Comparison of ENCODE assay signal across 15 cellular contexts in genomic region chr2:36609507-36609906, GRCh38. TPM values are rescaled to one million over a fixed set of nuclear protein-coding genes. Genes with fewer than 3 reads are reported as not detected.
A peak's percentile ranks its signal among the peaks of the same experiment; 100 is the strongest.
DNase-seq lines count a peak whose midpoint lies in the region; ATAC-seq lines count a peak whose summit lies in the region.
"Had no signal": no experiment of that assay in that cellular context is flagged by ENCODE, and none has a peak within 500 bp of the region (broad histone marks: within the 10 kb centered on the region; RNA-seq: fewer than 3 reads in every experiment).

No MANE protein-coding gene starts in this region.

- no peak overlapping the region for H2BK5ac ChIP-seq in mesenchymal stem cell (ENCODE audit: low read depth, low read length, poor library complexity, severe bottlenecking)

- WGBS in GM23248 (ENCODE audit: low coverage in 1 of 2, low lambda C conversion rate in 2 of 2, missing lambda C conversion rate in 2 of 2), 2 experiments, result 5 to 11% methylated on average over 1 of the region's 1 CpG
- 100% methylated on average over 1 of the region's 1 CpG for WGBS in mesenchymal stem cell

- H2AFZ ChIP-seq in GM23248, result peak overlapping the region; percentile 9; the same call in 1 of the 2 replicates
- H2AFZ ChIP-seq in mesenchymal stem cell (ENCODE audit: low read depth, low read length), result no peak overlapping the region

- no peak overlapping the region for H3K4ac ChIP-seq in mesenchymal stem cell (ENCODE audit: low read depth in 1 of 2, low read length in 2 of 2)

- no peak overlapping the region for H4K91ac ChIP-seq in mesenchymal stem cell (ENCODE audit: low read length)

- H4K8ac ChIP-seq in mesenchymal stem cell (ENCODE audit: low read length), result no peak overlapping the region

- no peaks in the 10 kb centered on the region for H3K4me1 Mint-ChIP-seq in immature natural killer cell
- H3K4me1 Mint-ChIP-seq: CD14-positive monocyte had no signal

- H3K4me3 ChIP-seq in GM23248, result no peak overlapping the region
- H3K4me3 ChIP-seq in mesenchymal stem cell (ENCODE audit: insufficient read depth in 1 of 2, low read depth in 1 of 2, low read length in 2 of 2), result no peak overlapping the region

- H3K4me2 ChIP-seq in GM23248 (ENCODE audit: unreplicated experiment) (no peak overlapping the region), mesenchymal stem cell (ENCODE audit: low read length, poor library complexity, severe bottlenecking) (no peak overlapping the region)

- H3K27ac ChIP-seq in GM23248 (no peak overlapping the region), mesenchymal stem cell (ENCODE audit: low read length, poor library complexity, severe bottlenecking) (no peak overlapping the region)
- H3K27ac ChIP-seq: 22Rv1 had no signal

- no peaks in the 10 kb centered on the region for H3K9me2 ChIP-seq in GM23248 (ENCODE audit: insufficient read depth)

- in situ Hi-C loops in GM23248 (cut with MboI), result no loop called here

- peak; percentile 41 for DNase-seq in NCI-H1105 treated with DMSO at 0.1 percent for 48 hours (lab: John Stamatoyannopoulos, UW)
- DNase-seq in NCI-H1105 (lab: John Stamatoyannopoulos, UW), result no peak
- no peak for DNase-seq in GM23248
- peak; percentile 18 for DNase-seq in NCI-H774 (lab: John Stamatoyannopoulos, UW)
- peak; percentile 8 for DNase-seq in mesenchymal stem cell
- DNase-seq in immature natural killer cell, result no peak
- DNase-seq in NCI-H446 treated with DMSO at 0.1 percent for 48 hours (lab: John Stamatoyannopoulos, UW), result no peak
- DNase-seq: Caco-2; CD8-positive, alpha-beta T cell; DMS53; GF-D8; H9 had no signal

- H3K4me3 Mint-ChIP-seq in immature natural killer cell, result no peak overlapping the region
- H3K4me3 Mint-ChIP-seq: CD14-positive monocyte; CD8-positive, alpha-beta T cell; H9 had no signal

- H3K14ac ChIP-seq in mesenchymal stem cell (ENCODE audit: low read length in 2 of 2), result no peak overlapping the region

- no peaks in the 10 kb centered on the region for H4K20me1 ChIP-seq in GM23248 (ENCODE audit: insufficient read depth)

- no peak overlapping the region for H2BK15ac ChIP-seq in mesenchymal stem cell (ENCODE audit: low read depth, poor library complexity, severe bottlenecking)

- H3F3A ChIP-seq in GM23248 (ENCODE audit: insufficient read depth), result no peaks in the 10 kb centered on the region

- no peaks in the 10 kb centered on the region for H3K27me3 ChIP-seq in GM23248 (replicated peaks; ENCODE audit: insufficient read depth)
- H3K27me3 ChIP-seq in mesenchymal stem cell (ENCODE audit: control insufficient read depth in 1 of 2, insufficient read depth in 1 of 2, low read length in 2 of 2), result no peaks in the 10 kb centered on the region

- no peaks in the 10 kb centered on the region for H3K36me3 ChIP-seq in GM23248 (ENCODE audit: low read depth)
- H3K36me3 ChIP-seq in mesenchymal stem cell (ENCODE audit: control insufficient read depth in 1 of 2, insufficient read depth in 2 of 2, low read depth in 1 of 2, low read length in 2 of 2), result no peaks in the 10 kb centered on the region

- no peaks in the 10 kb centered on the region for H3K79me2 ChIP-seq in GM23248 (ENCODE audit: insufficient read depth)

- no peak for ATAC-seq in GM19467 (IDR thresholded peaks at IDR 0.05; ENCODE audit: unreplicated experiment)
- ATAC-seq: CD8-positive, alpha-beta T cell had no signal

- H3K36me3 Mint-ChIP-seq in immature natural killer cell, result no peaks in the 10 kb centered on the region
- H3K36me3 Mint-ChIP-seq: CD14-positive monocyte; CD8-positive, alpha-beta T cell had no signal

- H3K9me3 Mint-ChIP-seq in immature natural killer cell, result no peaks in the 10 kb centered on the region
- H3K9me3 Mint-ChIP-seq: CD8-positive, alpha-beta T cell; H9 had no signal

- H2BK12ac ChIP-seq in mesenchymal stem cell (ENCODE audit: low read length in 2 of 2), result no peak overlapping the region

- no peak overlapping the region for H3K18ac ChIP-seq in mesenchymal stem cell (ENCODE audit: low read depth in 1 of 2, low read length in 2 of 2)

- peaks cover 0 to 11% (median 5%) of the 10 kb centered on the region in 3 donors for H3K27me3 Mint-ChIP-seq in immature natural killer cell (ENCODE audit: low read depth in 3 of 3)

- H3K9ac ChIP-seq in GM23248 (no peak overlapping the region), mesenchymal stem cell (ENCODE audit: low read length) (no peak overlapping the region)

- H2BK120ac ChIP-seq in mesenchymal stem cell (ENCODE audit: low read depth, low read length), result no peak overlapping the region

- H3K4me1 ChIP-seq in GM23248 (ENCODE audit: insufficient read depth), result peaks cover 3% of the 10 kb centered on the region; the same call in 1 of the 2 replicates
- H3K4me1 ChIP-seq in mesenchymal stem cell (ENCODE audit: control insufficient read depth, insufficient read depth, low read depth, low read length), result no peaks in the 10 kb centered on the region

- H3K9me3 ChIP-seq in GM23248 (ENCODE audit: low read depth), result no peaks in the 10 kb centered on the region
- no peaks in the 10 kb centered on the region for H3K9me3 ChIP-seq in mesenchymal stem cell (ENCODE audit: control insufficient read depth, low read length)
- H3K9me3 ChIP-seq: Caco-2 had no signal

- no peak overlapping the region for H3K27ac Mint-ChIP-seq in immature natural killer cell
- H3K27ac Mint-ChIP-seq: CD14-positive monocyte; CD8-positive, alpha-beta T cell; H9 had no signal

- no peak overlapping the region for H2AK5ac ChIP-seq in mesenchymal stem cell (ENCODE audit: low read length, severe bottlenecking)

- no peaks in the 10 kb centered on the region for H3K79me1 ChIP-seq in mesenchymal stem cell (replicated peaks; ENCODE audit: low read length, poor library complexity, severe bottlenecking)

- H3K23ac ChIP-seq in mesenchymal stem cell (ENCODE audit: low read length in 2 of 2), result no peak overlapping the region

RNA-seq across cellular contexts. Expression of gene FEZ2, which starts 11.5 kb away (rescaled TPM):
- 86.2 and 93.2 TPM in 2 replicates for total RNA-seq in GM23248 (2014; rRNA removed; shearing (Covaris generic))
- polyA plus RNA-seq in GM23248 (2016; fragmentation: Nextera tagmentation; extraction: Ambion mirVana) (48.8 and 50.5 TPM in 2 replicates), immature natural killer cell (1 to 10 TPM; 2.5 to 6.8 (median 2.8) TPM)
- 84.1 TPM for polyA plus RNA-seq in mesenchymal stem cell (2013, experiment 1 of 2)
- 88.8 TPM for polyA plus RNA-seq in mesenchymal stem cell (2013, experiment 2 of 2)

Comparison
In these comparisons a context has a peak if more than half of its experiments do, and no peak if none do; other contexts are left out.
1. DNase-seq: peak in NCI-H1105 treated with DMSO at 0.1 percent for 48 hours (single experiment), NCI-H774 (single experiment) and mesenchymal stem cell (single experiment); none in NCI-H1105 (single experiment), GM23248 (single experiment), immature natural killer cell (0 of 3) and NCI-H446 treated with DMSO at 0.1 percent for 48 hours (single experiment).